ENCODE assay signal across 20 cellular contexts in the genomic region with DNA sequence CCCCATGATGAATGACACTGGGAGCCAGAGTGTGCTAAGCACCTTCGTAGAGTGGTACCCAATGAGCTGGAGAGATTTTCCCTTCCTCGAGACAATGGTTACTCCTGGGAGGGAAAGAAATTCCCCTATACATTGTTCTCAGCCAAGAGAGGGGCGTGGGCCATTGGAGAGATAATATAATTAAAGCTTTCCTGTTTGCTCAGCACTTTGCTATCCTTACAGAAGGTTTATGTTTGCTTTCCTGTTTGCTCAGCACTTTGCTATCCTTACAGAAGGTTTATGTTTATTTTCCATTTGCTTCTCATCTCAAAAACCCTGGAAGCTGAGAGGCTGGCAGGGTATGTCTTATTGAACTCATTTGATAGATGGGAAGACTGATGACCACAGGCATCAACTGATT.
DNase-seq lines count a peak whose midpoint lies in the region; ATAC-seq and TF ChIP-seq lines count a peak whose summit lies in the region.
"Had no signal": no experiment of that assay in that cellular context is flagged by ENCODE, and none has a peak within 500 bp of the region (broad histone marks: within the 10 kb centered on the region; RNA-seq: fewer than 3 reads in every experiment).

No MANE protein-coding gene starts in this region.

- H3K9me3 Mint-ChIP-seq in activated naive CD4-positive, alpha-beta T cell treated with anti-CD3 and anti-CD28 coated beads, Interleukin-2, amount 50 U/mL, for 72 hours, result no peaks in the 10 kb centered on the region
- H3K9me3 Mint-ChIP-seq: GM23338; T-helper 1 cell treated with Interleukin-12 subunit alpha and Interleukin-12 subunit beta and Interleukin-4 antibody, amounts not matched to agents 30 μg/mL and 1 μg/mL, for 36 hours had no signal

- intact Hi-C loops in left colon (cut with DNase I, micrococcal nuclease) (no loop called here), head of caudate nucleus (cut with DNase I) (no loop called here)

- no peak overlapping the region for H3K27ac ChIP-seq in right atrium auricular region
- H3K27ac ChIP-seq: 22Rv1, KMS-11, PC-9, RWPE1 had no signal

- no peak for TF ChIP-seq CTCF in right atrium auricular region (IDR thresholded peaks at IDR 0.05)

- H3K36me3 Mint-ChIP-seq in activated naive CD4-positive, alpha-beta T cell treated with anti-CD3 and anti-CD28 coated beads, Interleukin-2, amount 50 U/mL, for 72 hours, result no peaks in the 10 kb centered on the region
- H3K36me3 Mint-ChIP-seq: CD4-positive, CD25-positive, alpha-beta regulatory T cell had no signal

- no peak overlapping the region for H3K4me3 ChIP-seq in right atrium auricular region
- H3K4me3 ChIP-seq: GM23338, PC-9 had no signal

- H3K9me3 ChIP-seq in right atrium auricular region, result no peaks in the 10 kb centered on the region
- H3K9me3 ChIP-seq: BE2C had no signal

- peak; percentile 87 for ATAC-seq in left colon
- no peak for ATAC-seq in activated naive CD4-positive, alpha-beta T cell treated with anti-CD3 and anti-CD28 coated beads, Interleukin-2, amount 50 U/mL, for 72 hours
- ATAC-seq: GM23338 had no signal

- H3K36me3 ChIP-seq in right atrium auricular region, result no peaks in the 10 kb centered on the region
- H3K36me3 ChIP-seq: BE2C had no signal

- DNase-seq in DMS153 (lab: John Stamatoyannopoulos, UW), result peak; percentile 15
- DNase-seq in DMS153 treated with DMSO at 0.1 percent for 48 hours (lab: John Stamatoyannopoulos, UW; ENCODE audit: unreplicated experiment), result no peak
- DNase-seq in NCI-H1105 treated with DMSO at 0.1 percent for 48 hours (lab: John Stamatoyannopoulos, UW), result peak; percentile 70
- peak; percentile 18 for DNase-seq in NCI-H69 (lab: John Stamatoyannopoulos, UW)
- peak in 1 of 2 donors; percentile 18 for DNase-seq in left colon
- no peak for DNase-seq in head of caudate nucleus
- no peak for DNase-seq in activated naive CD4-positive, alpha-beta T cell treated with anti-CD3 and anti-CD28 coated beads, Interleukin-2, amount 50 U/mL, for 72 hours (ENCODE audit: low spot score in 2 of 2)
- no peak for DNase-seq in right atrium auricular region (ENCODE audit: low spot score)
- DNase-seq: BE2C; CD4-positive, CD25-positive, alpha-beta regulatory T cell; COR-L47; DMS 273 treated with DMSO at 0.1 percent for 48 hours; NCI-H2081; NCI-H774; PC-9 had no signal

- H3K27me3 ChIP-seq in right atrium auricular region, result no peaks in the 10 kb centered on the region
- H3K27me3 ChIP-seq: BE2C had no signal

- no peaks in the 10 kb centered on the region for H3K4me1 ChIP-seq in right atrium auricular region
- H3K4me1 ChIP-seq: BE2C had no signal

- no peak overlapping the region for H3K27ac Mint-ChIP-seq in activated naive CD4-positive, alpha-beta T cell treated with anti-CD3 and anti-CD28 coated beads, Interleukin-2, amount 50 U/mL, for 72 hours
- H3K27ac Mint-ChIP-seq: CD4-positive, CD25-positive, alpha-beta regulatory T cell; GM23338; T-helper 1 cell treated with Interleukin-12 subunit alpha and Interleukin-12 subunit beta and Interleukin-4 antibody, amounts not matched to agents 30 μg/mL and 1 μg/mL, for 36 hours had no signal

Comparison
In these comparisons a context has a peak if more than half of its experiments do, and no peak if none do; other contexts are left out.
1. DNase-seq: peak in DMS153 (single experiment), NCI-H1105 treated with DMSO at 0.1 percent for 48 hours (single experiment) and NCI-H69 (single experiment); none in DMS153 treated with DMSO at 0.1 percent for 48 hours (single experiment), head of caudate nucleus (0 of 42), activated naive CD4-positive, alpha-beta T cell treated with anti-CD3 and anti-CD28 coated beads, Interleukin-2, amount 50 U/mL, for 72 hours (0 of 2) and right atrium auricular region (single experiment).